Comparison of ENCODE assay signal across 1 cellular context in the genomic region with DNA sequence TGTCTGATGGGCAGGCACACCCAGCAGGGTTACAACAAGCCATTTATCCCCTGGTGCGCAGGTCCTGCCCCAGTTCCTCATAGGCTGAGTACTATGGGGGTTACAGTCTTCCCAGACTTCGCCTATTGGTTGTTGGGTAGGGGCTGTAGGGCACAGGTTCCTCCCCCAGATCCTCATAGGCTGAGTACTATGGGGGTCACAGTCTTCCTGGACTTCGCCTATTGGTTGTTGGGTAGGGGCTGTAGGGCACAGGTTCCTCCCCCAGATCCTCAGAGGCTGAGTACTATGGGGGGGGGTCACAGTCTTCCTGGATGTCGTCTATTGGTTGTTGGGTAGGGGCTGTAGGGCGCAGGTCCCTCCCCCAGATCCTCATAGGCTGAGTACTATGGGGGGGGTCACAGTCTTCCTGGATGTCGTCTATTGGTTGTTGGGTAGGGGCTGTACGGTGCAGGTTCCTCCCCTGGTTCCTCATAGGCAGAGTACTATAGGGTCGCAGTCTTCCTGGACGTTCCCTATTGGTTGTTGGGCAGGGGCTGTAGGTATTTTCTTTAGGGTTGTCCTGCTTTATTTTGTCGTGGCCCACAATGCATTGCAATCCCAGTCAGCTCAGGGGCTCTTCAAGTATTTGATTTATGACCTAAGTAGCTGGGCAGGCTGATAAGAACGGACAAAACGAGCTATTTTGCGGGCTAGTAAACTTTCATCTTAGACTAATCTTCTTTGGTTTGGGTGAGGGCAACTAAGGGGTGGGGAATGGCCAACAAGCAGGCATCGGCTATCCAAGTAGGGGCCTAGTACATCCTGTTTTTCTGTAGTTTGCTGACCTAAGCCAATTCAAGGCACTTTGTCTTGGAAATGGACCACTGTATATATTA.
TF ChIP-seq lines count a peak whose summit lies in the region.

No MANE protein-coding gene starts in this region.

TF ChIP-seq in A549, 52 proteins besides CTCF, POLR2A, EP300 and RAD21 (continued from another document):
- no peak for TF ChIP-seq RFX5 (IDR thresholded peaks at IDR 0.05)
TF ChIP-seq in A549: peak in this region for 1.
